ENCODE assay signal across 7 cellular contexts in genomic region chr14:39547845-39548244, GRCh38.
"Had no signal": no experiment of that assay in that cellular context is flagged by ENCODE, and none has a peak within 500 bp of the region (broad histone marks: within the 10 kb centered on the region; RNA-seq: fewer than 3 reads in every experiment).

No MANE protein-coding gene starts in this region.

- H3K9ac ChIP-seq: KMS-11 had no signal

- ATAC-seq: K562 had no signal

- FAIRE-seq: HTR-8/SVneo, K562 had no signal

- DNase-seq: IMR-90, KBM-7, KG1 had no signal

- H3K4me2 ChIP-seq: KMS-11 had no signal

- H3K4me3 ChIP-seq: K562 had no signal

- H3K27ac ChIP-seq: HL-60, KMS-11 had no signal
